In the genomic region with DNA sequence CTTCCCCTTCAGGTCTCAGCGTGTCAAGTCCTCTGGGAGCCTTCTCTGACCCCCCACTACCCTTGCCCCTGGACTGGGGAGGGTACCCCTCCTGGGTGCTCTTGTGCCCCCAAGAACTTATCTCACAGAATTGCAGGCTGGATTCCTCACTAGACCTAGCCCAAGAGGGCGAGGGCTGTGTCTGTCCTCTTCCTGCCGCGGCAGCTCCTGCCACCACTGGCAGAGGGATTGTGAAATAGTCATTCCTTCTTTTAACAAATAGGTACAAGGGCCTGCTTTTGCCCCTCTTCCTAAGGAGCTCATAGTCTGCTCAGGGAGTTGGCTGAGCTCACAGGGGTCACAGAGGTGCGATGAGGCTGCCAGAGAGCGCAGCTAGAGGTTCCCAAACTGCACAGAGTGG, we compare ENCODE assay signal across 23 cellular contexts. TPM values are rescaled to one million over a fixed set of nuclear protein-coding genes. Genes with fewer than 3 reads are reported as not detected.
DNase-seq lines count a peak whose midpoint lies in the region; ATAC-seq, FAIRE-seq and TF ChIP-seq lines count a peak whose summit lies in the region.
"Had no signal": no experiment of that assay in that cellular context is flagged by ENCODE, and none has a peak within 500 bp of the region (broad histone marks: within the 10 kb centered on the region; RNA-seq: fewer than 3 reads in every experiment).

No MANE protein-coding gene starts in this region.

- no peak overlapping the region for H3K4me2 ChIP-seq in neuronal stem cell (ENCODE audit: insufficient read depth, low read length, poor library complexity, severe bottlenecking)

- no peaks in the 10 kb centered on the region for H3K27me3 ChIP-seq in endocrine pancreas (ENCODE audit: control insufficient read depth, insufficient read depth, low read length)
- no peaks in the 10 kb centered on the region for H3K27me3 ChIP-seq in neuronal stem cell (ENCODE audit: control insufficient read depth in 3 of 3, insufficient read depth in 3 of 3, low read depth in 1 of 3, low read length in 3 of 3)

- H3K27ac ChIP-seq in neuronal stem cell (replicated peaks; ENCODE audit: low read length): no peak overlapping the region

- peak; percentile 17 for FAIRE-seq in urothelium cell line (lab: Jason Lieb, UNC)
- FAIRE-seq: G401.6, RCC 7860 had no signal

- CTCF ChIA-PET in GM10248 (lab: Yijun Ruan, JAX): no interaction called here

- no peaks in the 10 kb centered on the region for H3K79me1 ChIP-seq in neuronal stem cell (ENCODE audit: low read depth, low read length)

- no peak overlapping the region for H3K4ac ChIP-seq in neuronal stem cell (ENCODE audit: low read length)

- no peaks in the 10 kb centered on the region for H3K27me3 Mint-ChIP-seq in T-helper 17 cell

- peaks cover 6% of the 10 kb centered on the region for H3K36me3 ChIP-seq in endocrine pancreas (ENCODE audit: control insufficient read depth, insufficient read depth, low read length)
- peaks cover 0 to 78% of the 10 kb centered on the region in 2 donors for H3K36me3 ChIP-seq in neuronal stem cell (replicated peaks in 1 of 2; ENCODE audit: control insufficient read depth in 2 of 2, insufficient read depth in 2 of 2, low read length in 2 of 2)

- H3K4me1 ChIP-seq in endocrine pancreas (ENCODE audit: control insufficient read depth, insufficient read depth, low read length) (no peaks in the 10 kb centered on the region), neuronal stem cell (ENCODE audit: control insufficient read depth in 2 of 2, insufficient read depth in 1 of 2, low read depth in 1 of 2, low read length in 2 of 2) (peaks cover 2 to 14% of the 10 kb centered on the region in 2 donors)

- no peak overlapping the region for H3K14ac ChIP-seq in neuronal stem cell (ENCODE audit: low read length)

- no peak for ATAC-seq in T-helper 17 cell
- ATAC-seq: Right ventricle myocardium inferior had no signal

- H3K4me3 Mint-ChIP-seq in T-helper 17 cell: no peak overlapping the region

- no peak overlapping the region for H2BK12ac ChIP-seq in neuronal stem cell (ENCODE audit: low read length)

- H2AK5ac ChIP-seq in neuronal stem cell (ENCODE audit: low read depth, low read length): no peak overlapping the region

- no peak overlapping the region for H2BK5ac ChIP-seq in neuronal stem cell (ENCODE audit: low read length)

- H3K23ac ChIP-seq in neuronal stem cell (ENCODE audit: low read depth, low read length, poor library complexity): peak overlapping the region; percentile 21

- H4K8ac ChIP-seq in neuronal stem cell (ENCODE audit: low read depth, low read length): no peak overlapping the region

- no peak overlapping the region for H2BK15ac ChIP-seq in neuronal stem cell (ENCODE audit: low read length)

- H3K36me3 Mint-ChIP-seq in T-helper 17 cell (ENCODE audit: low read depth): no peaks in the 10 kb centered on the region

- H3K9me3 ChIP-seq in T-helper 17 cell (ENCODE audit: control insufficient read depth, low read length, poor library complexity, severe bottlenecking) (no peaks in the 10 kb centered on the region), endocrine pancreas (ENCODE audit: control insufficient read depth, low read length) (no peaks in the 10 kb centered on the region), neuronal stem cell (replicated peaks in 1 of 2; ENCODE audit: control insufficient read depth in 2 of 2, insufficient read depth in 1 of 2, low read depth in 1 of 2, low read length in 2 of 2) (no peaks in the 10 kb centered on the region)

- no peak overlapping the region for H4K91ac ChIP-seq in neuronal stem cell (ENCODE audit: low read depth, low read length, poor library complexity)

- peak overlapping the region; percentile 10 for H3K9ac ChIP-seq in endocrine pancreas (ENCODE audit: control insufficient read depth, insufficient read depth, low read length)
- H3K9ac ChIP-seq in neuronal stem cell (ENCODE audit: low read depth, low read length, poor library complexity): no peak overlapping the region

- H3K4me3 ChIP-seq in endocrine pancreas (ENCODE audit: control insufficient read depth, insufficient read depth, low read length): no peak overlapping the region
- H3K4me3 ChIP-seq in neuronal stem cell (ENCODE audit: low read length in 2 of 2): no peak overlapping the region

- peaks cover 25% of the 10 kb centered on the region for H3K4me1 Mint-ChIP-seq in T-helper 17 cell

- H3K18ac ChIP-seq in neuronal stem cell (ENCODE audit: low read length): no peak overlapping the region

- WGBS in neuronal stem cell (ENCODE audit: extremely low coverage in 2 of 2, insufficient read length in 2 of 2, insufficient replicate concordance in 1 of 2), 2 donors: no CpG with 5 or more reads among the region's 6 CpGs

- TF ChIP-seq CTCF in GM10248 (IDR thresholded peaks at IDR 0.05; ENCODE audit: control extremely low read depth, extremely low read depth, low read depth, missing control alignments): no peak

- no peak overlapping the region for H2BK120ac ChIP-seq in neuronal stem cell (ENCODE audit: low read depth, low read length)

- no peak for DNase-seq in T-helper 17 cell
- no peak for DNase-seq in neuronal stem cell (ENCODE audit: low spot score)
- no peak for DNase-seq in urothelium cell line (ENCODE audit: low spot score)
- no peak for DNase-seq in NCI-H2029 (lab: John Stamatoyannopoulos, UW)
- DNase-seq in NCI-H1048 (lab: John Stamatoyannopoulos, UW): no peak
- no peak for DNase-seq in GM10248 (ENCODE audit: extremely low spot score)
- DNase-seq: COR-L47, DMS 273 treated with DMSO at 0.1 percent for 48 hours, HCEC 1CT, MM.1S, NCI-H1105 treated with DMSO at 0.1 percent for 48 hours, NCI-H1694 treated with DMSO at 0.1 percent for 48 hours, NCI-H2107, NCI-H2227 treated with DMSO at 0.1 percent for 48 hours, NCI-H510A treated with DMSO at 0.1 percent for 48 hours, NCI-H774 had no signal

- H2AFZ ChIP-seq in neuronal stem cell (ENCODE audit: low read length): no peak overlapping the region

- H3K27ac Mint-ChIP-seq in T-helper 17 cell: peak overlapping the region; percentile 74

- POLR2A ChIA-PET in GM10248 (lab: Yijun Ruan, JAX): no interaction called here

RNA-seq across cellular contexts. Expression of gene RAB36, which starts 5.5 kb away (rescaled TPM):
- total RNA-seq in T-helper 17 cell: 1 to 10 TPM; 1.1 to 2.4 TPM
- 4.5 TPM for polyA plus RNA-seq in neuronal stem cell (2013, experiment 1 of 2)
- 4.5 TPM for polyA plus RNA-seq in neuronal stem cell (2013, experiment 2 of 2)

RNA-seq across cellular contexts. Expression of gene RSPH14, which starts 9.0 kb away (rescaled TPM):
- 1 to 10 TPM; 1.1 to 1.4 TPM for total RNA-seq in T-helper 17 cell
- 2.0 TPM for polyA plus RNA-seq in neuronal stem cell (2013, experiment 1 of 2)
- 2.2 TPM for polyA plus RNA-seq in neuronal stem cell (2013, experiment 2 of 2)
- total RNA-seq: HT-29, LHCN-M2, Right ventricle myocardium inferior, SK-MEL-5 had no signal

RNA-seq across cellular contexts. Expression of gene BCR, which starts 29.5 kb away (rescaled TPM):
- total RNA-seq in T-helper 17 cell: 10 to 100 TPM; 91.8 to 93.2 TPM
- polyA plus RNA-seq in neuronal stem cell (2013, experiment 1 of 2): 20.8 TPM
- 19.8 TPM for polyA plus RNA-seq in neuronal stem cell (2013, experiment 2 of 2)
